In genomic region chr22:25071720-25072119, GRCh38 we compare ENCODE assay signal across 23 cellular contexts.
DNase-seq lines count a peak whose midpoint lies in the region; ATAC-seq lines count a peak whose summit lies in the region.
"Had no signal": no experiment of that assay in that cellular context is flagged by ENCODE, and none has a peak within 500 bp of the region (broad histone marks: within the 10 kb centered on the region; RNA-seq: fewer than 3 reads in every experiment).

No MANE protein-coding gene starts in this region.

- peak overlapping the region in 1 of 2 experiments; percentile 15 for H2BK12ac ChIP-seq in mesenchymal stem cell (ENCODE audit: low read length in 2 of 2)

- no peak overlapping the region for H2BK120ac ChIP-seq in mesenchymal stem cell (ENCODE audit: low read depth, low read length)

- peak overlapping the region; percentile 39 for H4K8ac ChIP-seq in mesenchymal stem cell (ENCODE audit: low read length)

- H3K4me1 ChIP-seq in mesenchymal stem cell (ENCODE audit: control insufficient read depth, insufficient read depth, low read depth, low read length): no peaks in the 10 kb centered on the region
- H3K4me1 ChIP-seq: right lobe of liver had no signal

- peaks cover 3 to 4% of the 10 kb centered on the region in 2 donors for H3K9me3 Mint-ChIP-seq in activated naive CD4-positive, alpha-beta T cell treated with anti-CD3 and anti-CD28 coated beads, Interleukin-2, amount 50 U/mL, for 72 hours
- H3K9me3 Mint-ChIP-seq in activated T-helper 2 cell treated with anti-CD3 and anti-CD28 coated beads, Interferon-gamma antibody, Interleukin-2, Interleukin-4, amounts not matched to agents 10 μg/mL and 5 μg/mL and 100 μg/mL, durations not matched to agents 14 hours and 24 hours and 36 hours: no peaks in the 10 kb centered on the region
- H3K9me3 Mint-ChIP-seq: CD14-positive monocyte, neural crest cell had no signal

- no peak overlapping the region for H3K4ac ChIP-seq in mesenchymal stem cell (ENCODE audit: low read depth in 1 of 2, low read length in 2 of 2)

- no peak overlapping the region for H3K23ac ChIP-seq in mesenchymal stem cell (ENCODE audit: low read length in 2 of 2)

- peaks cover 80% of the 10 kb centered on the region for H3K4me1 Mint-ChIP-seq in activated T-helper 2 cell treated with anti-CD3 and anti-CD28 coated beads, Interferon-gamma antibody, Interleukin-2, Interleukin-4, amounts not matched to agents 10 μg/mL and 5 μg/mL and 100 μg/mL, durations not matched to agents 14 hours and 24 hours and 36 hours (ENCODE audit: low read depth)

- no peaks in the 10 kb centered on the region for H3K79me1 ChIP-seq in mesenchymal stem cell (replicated peaks; ENCODE audit: low read length, poor library complexity, severe bottlenecking)

- H2BK15ac ChIP-seq in mesenchymal stem cell (ENCODE audit: low read depth, poor library complexity, severe bottlenecking): no peak overlapping the region

- no peak overlapping the region for H2AFZ ChIP-seq in mesenchymal stem cell (ENCODE audit: low read depth, low read length)

- no peak overlapping the region for H3K9ac ChIP-seq in mesenchymal stem cell (ENCODE audit: low read length)

- no peaks in the 10 kb centered on the region for H3K27me3 Mint-ChIP-seq in activated T-helper 2 cell treated with anti-CD3 and anti-CD28 coated beads, Interferon-gamma antibody, Interleukin-2, Interleukin-4, amounts not matched to agents 10 μg/mL and 5 μg/mL and 100 μg/mL, durations not matched to agents 14 hours and 24 hours and 36 hours (ENCODE audit: low read depth)

- WGBS in mesenchymal stem cell: 88% methylated on average over 6 of the region's 6 CpGs

- no peak overlapping the region for H2BK5ac ChIP-seq in mesenchymal stem cell (ENCODE audit: low read depth, low read length, poor library complexity, severe bottlenecking)

- H3K27ac Mint-ChIP-seq in activated naive CD4-positive, alpha-beta T cell treated with anti-CD3 and anti-CD28 coated beads, Interleukin-2, amount 50 U/mL, for 72 hours: peak overlapping the region; percentile 92 to 97
- H3K27ac Mint-ChIP-seq in activated T-helper 2 cell treated with anti-CD3 and anti-CD28 coated beads, Interferon-gamma antibody, Interleukin-2, Interleukin-4, amounts not matched to agents 10 μg/mL and 5 μg/mL and 100 μg/mL, durations not matched to agents 14 hours and 24 hours and 36 hours: no peak overlapping the region
- H3K27ac Mint-ChIP-seq: CD14-positive monocyte had no signal

- peaks cover 0 to 24% of the 10 kb centered on the region in 2 donors for H3K36me3 Mint-ChIP-seq in activated naive CD4-positive, alpha-beta T cell treated with anti-CD3 and anti-CD28 coated beads, Interleukin-2, amount 50 U/mL, for 72 hours
- H3K36me3 Mint-ChIP-seq in activated T-helper 2 cell treated with anti-CD3 and anti-CD28 coated beads, Interferon-gamma antibody, Interleukin-2, Interleukin-4, amounts not matched to agents 10 μg/mL and 5 μg/mL and 100 μg/mL, durations not matched to agents 14 hours and 24 hours and 36 hours (ENCODE audit: low read depth): peaks cover 2% of the 10 kb centered on the region
- H3K36me3 Mint-ChIP-seq: CD14-positive monocyte had no signal

- no peak for ATAC-seq in activated naive CD4-positive, alpha-beta T cell treated with anti-CD3 and anti-CD28 coated beads, Interleukin-2, amount 50 U/mL, for 72 hours
- no peak for ATAC-seq in HG03469 (IDR thresholded peaks at IDR 0.05; ENCODE audit: unreplicated experiment)
- ATAC-seq: heart left ventricle, right lobe of liver had no signal

- no peak overlapping the region for H3K4me2 ChIP-seq in mesenchymal stem cell (ENCODE audit: low read length, poor library complexity, severe bottlenecking)

- H3K27ac ChIP-seq in mesenchymal stem cell (ENCODE audit: low read length, poor library complexity, severe bottlenecking): no peak overlapping the region
- H3K27ac ChIP-seq: adrenal gland, epithelial cell of prostate, right lobe of liver had no signal

- peak overlapping the region; percentile 84 for H3K4me3 Mint-ChIP-seq in activated T-helper 2 cell treated with anti-CD3 and anti-CD28 coated beads, Interferon-gamma antibody, Interleukin-2, Interleukin-4, amounts not matched to agents 10 μg/mL and 5 μg/mL and 100 μg/mL, durations not matched to agents 14 hours and 24 hours and 36 hours (ENCODE audit: low read depth)
- H3K4me3 Mint-ChIP-seq: CD14-positive monocyte, neural crest cell had no signal

- DNase-seq in activated naive CD4-positive, alpha-beta T cell treated with anti-CD3 and anti-CD28 coated beads, Interleukin-2, amount 50 U/mL, for 72 hours (ENCODE audit: low spot score in 2 of 2): no peak
- DNase-seq in activated naive CD4-positive, alpha-beta T cell treated with Interleukin-2 at 50 U/mL for 16 hours: no peak
- DNase-seq in activated T-helper 2 cell treated with anti-CD3 and anti-CD28 coated beads, Interferon-gamma antibody, Interleukin-2, Interleukin-4, amounts not matched to agents 10 μg/mL and 5 μg/mL and 100 μg/mL, durations not matched to agents 14 hours and 24 hours and 36 hours (ENCODE audit: low spot score): no peak
- no peak for DNase-seq in mesenchymal stem cell
- no peak for DNase-seq in HuH-7.5 (ENCODE audit: low spot score)
- no peak for DNase-seq in HT-29 (ENCODE audit: low spot score)
- DNase-seq: activated CD4-positive, CD25-positive, alpha-beta regulatory T cell treated with anti-CD3 and anti-CD28 coated beads, Interleukin-2, amount 50 U/mL, for 72 hours; adrenal gland; GOT3; heart left ventricle; Kasumi-1; left lung; NCI-H187; NCI-H2227 treated with DMSO at 0.1 percent for 48 hours; NCI-H748 treated with DMSO at 0.1 percent for 48 hours; right lobe of liver; stimulated activated CD4-positive, alpha-beta T cell treated with anti-CD3 and anti-CD28 coated beads, Interleukin-15, amount 100 ng/mL, for 24 hours; substantia nigra had no signal

- peak overlapping the region; percentile 1 for H4K91ac ChIP-seq in mesenchymal stem cell (ENCODE audit: low read length)

- no peak overlapping the region for H2AK5ac ChIP-seq in mesenchymal stem cell (ENCODE audit: low read length, severe bottlenecking)

- peaks cover 14% of the 10 kb centered on the region in 2 experiments for H3K27me3 ChIP-seq in mesenchymal stem cell (ENCODE audit: control insufficient read depth in 1 of 2, insufficient read depth in 1 of 2, low read length in 2 of 2)
- H3K27me3 ChIP-seq: adrenal gland, cardiac muscle cell, right lobe of liver had no signal

- H3K36me3 ChIP-seq in mesenchymal stem cell (ENCODE audit: control insufficient read depth in 1 of 2, insufficient read depth in 2 of 2, low read depth in 1 of 2, low read length in 2 of 2): peaks cover 0 to 6% of the 10 kb centered on the region in 2 experiments
- H3K36me3 ChIP-seq: adrenal gland, cardiac muscle cell, heart left ventricle, left lung, right lobe of liver had no signal

- no peak overlapping the region for H3K14ac ChIP-seq in mesenchymal stem cell (ENCODE audit: low read length in 2 of 2)

- no peak overlapping the region for H3K18ac ChIP-seq in mesenchymal stem cell (ENCODE audit: low read depth in 1 of 2, low read length in 2 of 2)

- intact Hi-C loops in activated T-helper 2 cell treated with anti-CD3 and anti-CD28 coated beads, Interferon-gamma antibody, Interleukin-2, Interleukin-4, amounts not matched to agents 10 μg/mL and 5 μg/mL and 100 μg/mL, durations not matched to agents 14 hours and 24 hours and 36 hours (cut with micrococcal nuclease): loop anchor here (1.0 to 10.0 kb wide), 6 partner anchors 11 to 1603 kb away; no protein-coding TSS in a partner anchor

- H3K4me3 ChIP-seq in mesenchymal stem cell (ENCODE audit: insufficient read depth in 1 of 2, low read depth in 1 of 2, low read length in 2 of 2): no peak overlapping the region
- H3K4me3 ChIP-seq: adrenal gland, cardiac muscle cell, left lung, right lobe of liver had no signal

- no peaks in the 10 kb centered on the region for H3K9me3 ChIP-seq in mesenchymal stem cell (ENCODE audit: control insufficient read depth, low read length)
- H3K9me3 ChIP-seq: adrenal gland, heart left ventricle, left lung, right lobe of liver had no signal
